ENCODE assay signal across 27 cellular contexts in genomic region chr7:112895996-112896395, GRCh38.
"Had no signal": no experiment of that assay in that cellular context is flagged by ENCODE, and none has a peak within 500 bp of the region (broad histone marks: within the 10 kb centered on the region; RNA-seq: fewer than 3 reads in every experiment).

No MANE protein-coding gene starts in this region.

- H3K27ac ChIP-seq: stomach, suprapubic skin, testis, thoracic aorta, thyroid gland, tibial artery, tibial nerve, transverse colon, upper lobe of left lung, upper lobe of right lung, uterus, vagina had no signal

- H3K36me3 ChIP-seq: thoracic aorta, thyroid gland, uterus, vagina had no signal

- ATAC-seq: stimulated activated effector memory CD8-positive, alpha-beta T cell treated with anti-CD3 and anti-CD28 coated beads, Interleukin-12 subunit alpha, Interleukin-12 subunit beta, amount 100 ng/mL, for 72 hours; stimulated activated memory B cell treated with anti-CD40 and anti-IgM and Interleukin-4, amounts not matched to agents 10 μg/mL and 1 μg/mL and 100 μg/mL, for 72 hours; stimulated activated naive B cell treated with anti-CD40 and anti-IgM and Interleukin-4, amounts not matched to agents 10 μg/mL and 1 μg/mL and 100 μg/mL, for 72 hours; stimulated activated naive CD8-positive, alpha-beta T cell treated with anti-CD3 and anti-CD28 coated beads, Interleukin-15, amount 100 ng/mL, for 72 hours; stimulated activated naive CD8-positive, alpha-beta T cell treated with anti-CD3 and anti-CD28 coated beads, Interleukin-15, Interleukin-2, amounts not matched to agents 100 U/mL and 50 U/mL, for 24 hours; upper lobe of right lung had no signal

- H3K9me3 ChIP-seq: suprapubic skin, testis, thoracic aorta, thyroid gland, tibial artery, transverse colon, upper lobe of left lung, upper lobe of right lung, uterus, vagina had no signal

- H3K27me3 ChIP-seq: stomach, suprapubic skin, testis, thyroid gland, tibial artery, tibial nerve, transverse colon, upper lobe of left lung, upper lobe of right lung, uterus, vagina had no signal

- H3K4me3 ChIP-seq: stomach, suprapubic skin, testis, thoracic aorta, thyroid gland, tibial artery, tibial nerve, transverse colon, upper lobe of left lung, upper lobe of right lung, uterus, vagina had no signal

- FAIRE-seq: urothelium cell line had no signal

- DNase-seq: stimulated activated CD4-positive, alpha-beta T cell treated with anti-CD3 and anti-CD28 coated beads, Interleukin-2, amount 100 ng/mL, for 48 hours; stimulated activated CD4-positive, alpha-beta T cell treated with anti-CD3 and anti-CD28 coated beads, Interleukin-4, amount 100 ng/mL, for 1 hour; stimulated activated CD4-positive, alpha-beta T cell treated with anti-CD3 and anti-CD28 coated beads, Interleukin-4, amount 100 ng/mL, for 24 hours; stimulated activated CD4-positive, alpha-beta T cell treated with anti-CD3 and anti-CD28 coated beads, Interleukin-4, amount 100 ng/mL, for 4 hours; stimulated activated CD8-positive, alpha-beta memory T cell treated with anti-CD3 and anti-CD28 coated beads, Interleukin-4, amount 100 ng/mL, for 48 hours; stimulated activated naive B cell treated with anti-CD40 and anti-IgM and Interleukin-4, amounts not matched to agents 10 μg/mL and 1 μg/mL and 100 μg/mL, for 72 hours; stimulated activated naive CD4-positive, alpha-beta T cell; stimulated activated naive CD4-positive, alpha-beta T cell treated with Interleukin-2 at 50 U/mL for 16 hours; stimulated activated naive CD8-positive, alpha-beta T cell treated with anti-CD3 and anti-CD28 coated beads, Interleukin-15, amount 100 ng/mL, for 72 hours; stimulated activated naive CD8-positive, alpha-beta T cell treated with anti-CD3 and anti-CD28 coated beads, Interleukin-15, Interleukin-2, amounts not matched to agents 100 U/mL and 50 U/mL, for 24 hours; stomach; substantia nigra; testis; thyroid gland; tibial artery; transverse colon; trophoblast cell; upper lobe of right lung; uterus had no signal

- H3K4me1 ChIP-seq: suprapubic skin, testis, tibial artery, tibial nerve, upper lobe of left lung, upper lobe of right lung, uterus, vagina had no signal
